ENCODE assay signal across 13 cellular contexts in genomic region chr20:35342154-35342769, GRCh38. TPM values are rescaled to one million over a fixed set of nuclear protein-coding genes. Genes with fewer than 3 reads are reported as not detected.
DNase-seq lines count a peak whose midpoint lies in the region; ATAC-seq, FAIRE-seq and TF ChIP-seq lines count a peak whose summit lies in the region.
"Had no signal": no experiment of that assay in that cellular context is flagged by ENCODE, and none has a peak within 500 bp of the region (broad histone marks: within the 10 kb centered on the region; RNA-seq: fewer than 3 reads in every experiment).

No MANE protein-coding gene starts in this region.

- RAD21 ChIA-PET in GM12878 (lab: Charles Lee; ENCODE audit: unreplicated experiment): no interaction called here

- TF ChIP-seq RAD21 in GM12878 (IDR thresholded peaks at IDR 0.05; ENCODE audit: insufficient read depth, low read depth, low read length): peak; percentile 33

- H3K9me3 ChIP-seq in GM12878 (replicated peaks; ENCODE audit: control insufficient read depth, insufficient read depth, low read length): no peaks in the 10 kb centered on the region; the same call in 2 of the 3 replicates

- H3K27me3 ChIP-seq in GM12878 (replicated peaks in 1 of 2; ENCODE audit: control insufficient read depth in 2 of 2, insufficient read depth in 2 of 2, low read length in 1 of 2): no peaks in the 10 kb centered on the region

- in situ Hi-C loops in KBM-7 (cut with MboI; ENCODE audit: low pct_unique_long_range_greater_than_20kb, low sequenced_read_pairs) (no loop called here), GM12878 (cut with MboI) (no loop called here)

- no peak for TF ChIP-seq EP300 in GM12878 (IDR thresholded peaks at IDR 0.05; ENCODE audit: borderline replicate concordance in 1 of 2, control insufficient read depth in 1 of 2, low read depth in 2 of 2, low read length in 2 of 2)

- no peak overlapping the region for H2AFZ ChIP-seq in GM12878 (ENCODE audit: control insufficient read depth, low read depth, low read length)

- peaks cover 0 to 20% of the 10 kb centered on the region in 2 experiments for H3K36me3 ChIP-seq in GM12878 (ENCODE audit: control insufficient read depth in 2 of 2, insufficient read depth in 2 of 2, low read length in 1 of 2)

- no TSS peak for BruUV-seq in GM12878 (replicated peaks; lab: Mats Ljungman, UMichigan)

- no peaks in the 10 kb centered on the region for H3K4me1 ChIP-seq in GM12878 (ENCODE audit: control insufficient read depth, insufficient read depth, low read length)

- H3K9ac ChIP-seq in GM12878 (ENCODE audit: control insufficient read depth, insufficient read depth, low read length): no peak overlapping the region

- POLR2A ChIA-PET in GM12878 (lab: Charles Lee): no interaction called here

- peak; percentile 20 for TF ChIP-seq CTCF in D721Med (IDR thresholded peaks at IDR 0.05; ENCODE audit: insufficient read depth, missing control alignments)
- TF ChIP-seq CTCF in GM12878 (IDR thresholded peaks at IDR 0.05 in 2 of 3, conservative IDR thresholded peaks at IDR 0.05 in 1 of 3; ENCODE audit: control insufficient read depth in 2 of 3, extremely low read depth in 1 of 3, insufficient read depth in 1 of 3, low read depth in 3 of 3, low read length in 3 of 3): peak in 2 of 3 experiments; percentile 6 to 20; a peak in 1 of 6 replicates

- FAIRE-seq in D721Med (lab: Jason Lieb, UNC): no peak
- FAIRE-seq in GM12878 (lab: Jason Lieb, UNC): no peak
- no peak for FAIRE-seq in urothelium cell line (lab: Jason Lieb, UNC)
- FAIRE-seq: frontal cortex, GM19239 had no signal

- SMC1A ChIA-PET in GM12878 (lab: Charles Lee; ENCODE audit: uncharacterized antibody, unreplicated experiment): interaction anchor here (0.5 to 0.8 kb wide), 2 partner anchors 18 to 61 kb away, joined by 3 to 4 read pairs; no protein-coding TSS in a partner anchor

- H3K4me2 ChIP-seq in GM12878 (ENCODE audit: control insufficient read depth, insufficient read depth): no peak overlapping the region

- WGBS in GM12878 (ENCODE audit: insufficient coverage, insufficient replicate concordance, low lambda C conversion rate, missing lambda C conversion rate): 83% methylated on average over 6 of the region's 6 CpGs

- H4K20me1 ChIP-seq in GM12878 (ENCODE audit: control insufficient read depth, insufficient read depth): no peaks in the 10 kb centered on the region

- H3K27ac ChIP-seq in GM12878 (ENCODE audit: control insufficient read depth, insufficient read depth): no peak overlapping the region

- H3K79me2 ChIP-seq in GM12878 (ENCODE audit: control insufficient read depth, insufficient read depth, low read length): no peaks in the 10 kb centered on the region

- DNase-seq in D721Med (ENCODE audit: insufficient read length, low spot score): no peak
- peak; percentile 24 for DNase-seq in KBM-7
- no peak for DNase-seq in GM12878 (ENCODE audit: low read depth, low spot score)
- peak; percentile 45 to 53 for DNase-seq in lung microvascular endothelial cell (ENCODE audit: low read depth in 2 of 2)
- DNase-seq in UCSD-AML1 (lab: John Stamatoyannopoulos, UW; ENCODE audit: unreplicated experiment): no peak
- no peak for DNase-seq in urothelium cell line (ENCODE audit: low spot score)
- DNase-seq: naive thymus-derived CD4-positive, alpha-beta T cell had no signal

- CTCF ChIA-PET in GM12878 (lab: Yijun Ruan, JAX): interaction anchor here (1.0 to 1.9 kb wide), 4 partner anchors 12 to 105 kb away, joined by 4 to 8 read pairs (median 6); no protein-coding TSS in a partner anchor

- no peak for TF ChIP-seq POLR2A in GM12878 (IDR thresholded peaks at IDR 0.05; ENCODE audit: low read depth, low read length)

- H3K4me3 ChIP-seq in GM12878: no peak overlapping the region

- intact Hi-C loops in GM12878 (cut with micrococcal nuclease; ENCODE audit: unreplicated experiment): no loop called here

- ATAC-seq in GM12878 (no peak; the same call in 2 of the 3 replicates), HG02938 (IDR thresholded peaks at IDR 0.05; ENCODE audit: unreplicated experiment) (no peak), GM21786 (IDR thresholded peaks at IDR 0.05; ENCODE audit: unreplicated experiment) (no peak)
- ATAC-seq: naive thymus-derived CD4-positive, alpha-beta T cell; Right ventricle myocardium inferior had no signal

TF ChIP-seq in GM12878, 131 proteins besides CTCF, POLR2A, EP300 and RAD21 (continues in another document):
- TF ChIP-seq NRF1 (conservative IDR thresholded peaks at IDR 0.05; ENCODE audit: low read depth, low read length): no peak
- TF ChIP-seq NFXL1 (IDR thresholded peaks at IDR 0.05; ENCODE audit: borderline replicate concordance): no peak
- no peak for TF ChIP-seq E2F4 (IDR thresholded peaks at IDR 0.05; ENCODE audit: low read depth, low read length)
- TF ChIP-seq E2F8 (IDR thresholded peaks at IDR 0.05; ENCODE audit: low read depth, partially characterized antibody): no peak
- no peak for TF ChIP-seq MTA2 (IDR thresholded peaks at IDR 0.05; ENCODE audit: low read depth)
- no peak for TF ChIP-seq BRCA1 (IDR thresholded peaks at IDR 0.05; ENCODE audit: low read depth, low read length)

RNA-seq across cellular contexts. Expression of gene FAM83C, which starts 50.0 kb away (rescaled TPM):
- total RNA-seq in GM12878 (2013; cell fraction: nucleolus; rRNA removed): not detected in 2 replicates
- total RNA-seq in GM12878 (2014; rRNA removed) (not detected in 2 replicates), GM12878 (2014; rRNA removed; fragmentation: Illumina TruSeq; extraction: Trizol) (not detected in 2 replicates), GM12878 (2021) (not detected in 2 replicates), lung microvascular endothelial cell (not detected in 2 replicates)
- not detected for polyA plus RNA-seq in GM12878 (2011; ENCODE audit: low read depth)
- polyA plus RNA-seq in GM12878 (2011; rRNA removed) (not detected in 2 replicates), GM12878 (2014; fragmentation: Illumina TruSeq; extraction: Trizol) (not detected in 2 replicates), GM12878 (2014; fragmentation: Nextera tagmentation; extraction: Ambion mirVana) (not detected), GM12878 (2014; rRNA removed) (not detected in 2 replicates), GM12878 (2016; fragmentation: Nextera tagmentation; extraction: Ambion mirVana) (not detected)
- polyA plus RNA-seq in GM12878 (2011; cell fraction: cytosol; rRNA removed): not detected in 2 replicates
- polyA plus RNA-seq in GM12878 (2011; cell fraction: nucleus; rRNA removed): not detected in 2 replicates
- 0.05 TPM in 1 of 2 replicates, not detected in the other for polyA plus RNA-seq in GM12878 (2012)
- not detected in 2 replicates for polyA minus RNA-seq in GM12878 (2011; rRNA and poly(A)+ RNA removed)
- polyA minus RNA-seq in GM12878 (2011; cell fraction: cytosol; rRNA and poly(A)+ RNA removed): not detected in 2 replicates
- not detected in 2 replicates for polyA minus RNA-seq in GM12878 (2011; cell fraction: nucleus; rRNA and poly(A)+ RNA removed)
- total RNA-seq: frontal cortex; MCF 10A; naive thymus-derived CD4-positive, alpha-beta T cell; Right ventricle myocardium inferior had no signal
- polyA plus RNA-seq: naive thymus-derived CD4-positive, alpha-beta T cell had no signal

RNA-seq across cellular contexts. Expression of gene EIF6, which starts 57.7 kb away (rescaled TPM):
- 28.7 and 28.9 TPM in 2 replicates for total RNA-seq in GM12878 (2013; cell fraction: nucleolus; rRNA removed)
- total RNA-seq in GM12878 (2014; rRNA removed) (189 and 194 TPM in 2 replicates), GM12878 (2014; rRNA removed; fragmentation: Illumina TruSeq; extraction: Trizol) (120 and 127 TPM in 2 replicates), GM12878 (2021) (163 and 168 TPM in 2 replicates), lung microvascular endothelial cell (138 and 161 TPM in 2 replicates)
- polyA plus RNA-seq in GM12878 (2011; ENCODE audit: low read depth): 83.6 TPM
- polyA plus RNA-seq in GM12878 (2011; rRNA removed) (91.4 and 179 TPM in 2 replicates), GM12878 (2014; fragmentation: Illumina TruSeq; extraction: Trizol) (88.4 and 164 TPM in 2 replicates), GM12878 (2014; fragmentation: Nextera tagmentation; extraction: Ambion mirVana) (100 to 1,000 TPM; 405 to 607 TPM), GM12878 (2014; rRNA removed) (204 and 214 TPM in 2 replicates), GM12878 (2016; fragmentation: Nextera tagmentation; extraction: Ambion mirVana) (100 to 1,000 TPM; 256 to 277 TPM)
- 259 and 394 TPM in 2 replicates for polyA plus RNA-seq in GM12878 (2011; cell fraction: cytosol; rRNA removed)
- polyA plus RNA-seq in GM12878 (2011; cell fraction: nucleus; rRNA removed): 240 and 253 TPM in 2 replicates
- 92.0 and 97.7 TPM in 2 replicates for polyA plus RNA-seq in GM12878 (2012)
- polyA minus RNA-seq in GM12878 (2011; rRNA and poly(A)+ RNA removed): 121 and 171 TPM in 2 replicates
- 35.1 and 47.9 TPM in 2 replicates for polyA minus RNA-seq in GM12878 (2011; cell fraction: cytosol; rRNA and poly(A)+ RNA removed)
- polyA minus RNA-seq in GM12878 (2011; cell fraction: nucleus; rRNA and poly(A)+ RNA removed): 25.6 and 46.9 TPM in 2 replicates

Comparison
In these comparisons a context has a peak if more than half of its experiments do, and no peak if none do; other contexts are left out.
1. DNase-seq: peak in KBM-7 (single experiment) and lung microvascular endothelial cell (2 of 2); none in D721Med (single experiment), GM12878 (single experiment), UCSD-AML1 (single experiment) and urothelium cell line (single experiment).